ENCODE assay signal across 11 cellular contexts in the genomic region with DNA sequence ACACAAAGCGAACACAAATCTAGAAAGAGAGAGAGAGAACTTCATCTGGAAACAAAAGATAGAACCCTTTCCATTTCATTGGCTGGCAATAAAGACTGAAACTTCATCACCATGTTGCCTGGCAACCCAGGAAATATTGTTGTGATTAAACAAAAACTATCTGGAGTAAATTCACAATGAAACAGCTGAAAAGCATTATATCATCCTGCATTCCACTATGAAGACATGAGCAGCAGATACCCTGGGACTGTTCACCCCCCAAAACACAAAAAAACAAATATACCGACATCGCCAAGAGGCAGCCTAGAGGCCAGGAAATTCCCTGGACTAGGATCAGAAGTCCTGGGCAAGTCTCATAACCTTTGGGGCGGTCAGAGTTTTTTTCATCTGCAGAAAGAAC.
DNase-seq lines count a peak whose midpoint lies in the region; ATAC-seq and TF ChIP-seq lines count a peak whose summit lies in the region.
"Had no signal": no experiment of that assay in that cellular context is flagged by ENCODE, and none has a peak within 500 bp of the region (broad histone marks: within the 10 kb centered on the region; RNA-seq: fewer than 3 reads in every experiment).

No MANE protein-coding gene starts in this region.

- no peak overlapping the region for H2AFZ ChIP-seq in SK-N-SH (ENCODE audit: low read depth)
- no peak overlapping the region for H2AFZ ChIP-seq in hepatocyte

- H3K4me2 ChIP-seq in SK-N-SH (no peak overlapping the region), hepatocyte (no peak overlapping the region)

- H3K9me2 ChIP-seq in SK-N-SH (no peaks in the 10 kb centered on the region), hepatocyte (replicated peaks; ENCODE audit: insufficient read depth) (no peaks in the 10 kb centered on the region)

- TF ChIP-seq RAD21 in SK-N-SH (IDR thresholded peaks at IDR 0.05; ENCODE audit: low read length): no peak

- no peaks in the 10 kb centered on the region for H3K36me3 ChIP-seq in SK-N-SH (replicated peaks in 1 of 2; ENCODE audit: control insufficient read depth in 1 of 2, insufficient read depth in 2 of 2, low read length in 1 of 2)
- H3K36me3 ChIP-seq in lung (ENCODE audit: control insufficient read depth in 2 of 2, insufficient read depth in 2 of 2, low read length in 2 of 2): no peaks in the 10 kb centered on the region
- no peaks in the 10 kb centered on the region for H3K36me3 ChIP-seq in thoracic aorta
- H3K36me3 ChIP-seq in hepatocyte (replicated peaks; ENCODE audit: insufficient read depth, low read depth): no peaks in the 10 kb centered on the region
- H3K36me3 ChIP-seq: ascending aorta, right lobe of liver had no signal

- TF ChIP-seq CTCF in SK-N-SH (IDR thresholded peaks at IDR 0.05): no peak
- TF ChIP-seq CTCF in coronary artery (IDR thresholded peaks at IDR 0.05): no peak
- TF ChIP-seq CTCF in lung (IDR thresholded peaks at IDR 0.05; ENCODE audit: control extremely low read depth, extremely low read depth): no peak
- no peak for TF ChIP-seq CTCF in thoracic aorta (IDR thresholded peaks at IDR 0.05)
- no peak for TF ChIP-seq CTCF in hepatocyte (IDR thresholded peaks at IDR 0.05; ENCODE audit: poor library complexity)

- H3K4me3 ChIP-seq in SK-N-SH (ENCODE audit: low read depth in 2 of 2, low read length in 1 of 2) (no peak overlapping the region), coronary artery (peak overlapping the region; percentile 26), lung (no peak overlapping the region), thoracic aorta (no peak overlapping the region), hepatocyte (no peak overlapping the region)
- H3K4me3 ChIP-seq: ascending aorta, right lobe of liver had no signal

- H4K20me1 ChIP-seq in SK-N-SH (ENCODE audit: insufficient read depth) (no peaks in the 10 kb centered on the region), hepatocyte (ENCODE audit: insufficient read depth, poor library complexity, severe bottlenecking) (no peaks in the 10 kb centered on the region)

- H3K27me3 ChIP-seq in SK-N-SH (ENCODE audit: insufficient read depth): no peaks in the 10 kb centered on the region
- H3K27me3 ChIP-seq in lung (ENCODE audit: control insufficient read depth, insufficient read depth): no peaks in the 10 kb centered on the region
- H3K27me3 ChIP-seq in thoracic aorta (replicated peaks; ENCODE audit: insufficient read depth): no peaks in the 10 kb centered on the region
- H3K27me3 ChIP-seq in hepatocyte: no peaks in the 10 kb centered on the region
- H3K27me3 ChIP-seq: ascending aorta, right lobe of liver had no signal

- H3K4me1 ChIP-seq in SK-N-SH (ENCODE audit: control insufficient read depth in 1 of 2, insufficient read depth in 2 of 2, low read depth in 1 of 2, low read length in 1 of 2) (peaks cover 0 to 16% of the 10 kb centered on the region in 2 experiments; a peak in 1 of 4 replicates), lung (ENCODE audit: control insufficient read depth in 2 of 2, insufficient read depth in 2 of 2, low read length in 2 of 2) (peaks cover 0 to 7% of the 10 kb centered on the region in 2 donors), thoracic aorta (ENCODE audit: control insufficient read depth in 1 of 2, low read depth in 2 of 2) (peaks cover 0 to 22% of the 10 kb centered on the region in 2 donors), hepatocyte (ENCODE audit: insufficient read depth) (peaks cover 6% of the 10 kb centered on the region)

- POLR2A ChIA-PET in SK-N-SH (lab: Yijun Ruan, JAX): no interaction called here

- H3F3A ChIP-seq in SK-N-SH (replicated peaks; ENCODE audit: insufficient read depth): peaks cover 11% of the 10 kb centered on the region

- H3K9ac ChIP-seq in SK-N-SH: no peak overlapping the region

- H3K9me3 ChIP-seq in SK-N-SH (no peaks in the 10 kb centered on the region), lung (ENCODE audit: control insufficient read depth in 2 of 2, insufficient read depth in 1 of 2, low read length in 1 of 2) (no peaks in the 10 kb centered on the region), thoracic aorta (no peaks in the 10 kb centered on the region), hepatocyte (ENCODE audit: low read depth) (no peaks in the 10 kb centered on the region)
- H3K9me3 ChIP-seq: ascending aorta, right lobe of liver had no signal

- 68% methylated on average over 4 of the region's 4 CpGs for WGBS in SK-N-SH (ENCODE audit: low lambda C conversion rate)
- WGBS in lung, 2 donors: 60 to 76% methylated on average over 4 of the region's 4 CpGs
- WGBS in hepatocyte (ENCODE audit: low lambda C conversion rate, missing lambda C conversion rate): 92% methylated on average over 4 of the region's 4 CpGs

- DNase-seq in SK-N-SH (no peak), coronary artery (ENCODE audit: low spot score) (no peak), lung (ENCODE audit: low spot score) (no peak), thoracic aorta (ENCODE audit: low spot score) (no peak), hepatocyte (ENCODE audit: low spot score) (no peak)
- DNase-seq: activated CD4-positive, alpha-beta T cell treated with anti-CD3 and anti-CD28 coated beads for 1 hour; right lobe of liver had no signal

- TF ChIP-seq EP300 in SK-N-SH (IDR thresholded peaks at IDR 0.05; ENCODE audit: borderline replicate concordance in 1 of 2, low read depth in 1 of 2, low read length in 1 of 2): no peak

- CTCF ChIA-PET in SK-N-SH (lab: Yijun Ruan, JAX): interaction anchor here (1.4 kb wide), 1 partner anchor 14 kb away, joined by 3 read pairs; no protein-coding TSS in a partner anchor

- peak overlapping the region in 1 of 2 experiments; percentile 53; a peak in 1 of 4 replicates for H3K27ac ChIP-seq in SK-N-SH (ENCODE audit: low read depth in 2 of 2, low read length in 1 of 2)
- peak overlapping the region; percentile 24 to 71 for H3K27ac ChIP-seq in coronary artery
- H3K27ac ChIP-seq in lung (ENCODE audit: low read depth in 1 of 2, low read length in 1 of 2): peak overlapping the region; percentile 14 to 53
- H3K27ac ChIP-seq in thoracic aorta: peak overlapping the region in 1 of 2 donors; percentile 32
- no peak overlapping the region for H3K27ac ChIP-seq in hepatocyte

- H3K79me2 ChIP-seq in SK-N-SH (ENCODE audit: insufficient read depth) (no peaks in the 10 kb centered on the region), hepatocyte (no peaks in the 10 kb centered on the region)

- ATAC-seq in SK-N-SH treated with all-trans-retinoic acid at 6 μM for 48 hours (peak; percentile 72), lung (ENCODE audit: insufficient read depth, low FRiP score) (peak; percentile 34), thoracic aorta (ENCODE audit: insufficient number of reproducible peaks, low FRiP score, low read depth) (peak; percentile 46), HG03108 (IDR thresholded peaks at IDR 0.05; ENCODE audit: unreplicated experiment) (no peak), HG03571 (IDR thresholded peaks at IDR 0.05; ENCODE audit: unreplicated experiment) (no peak)

TF ChIP-seq in SK-N-SH treated with all-trans-retinoic acid at 6 μM for 48 hours, 23 proteins besides CTCF, POLR2A, EP300 and RAD21 (continues in another document):
- TF ChIP-seq CREB5 (CRISPR knock-in tag; IDR thresholded peaks at IDR 0.05; ENCODE audit: low read depth) (no peak), PPARA (CRISPR knock-in tag; IDR thresholded peaks at IDR 0.05; ENCODE audit: borderline replicate concordance) (no peak)

TF ChIP-seq in SK-N-SH, 30 proteins besides CTCF, POLR2A, EP300 and RAD21 (continues in another document):
- TF ChIP-seq MXI1 (IDR thresholded peaks at IDR 0.05; ENCODE audit: low read depth, low read length) (no peak), TCF12 (IDR thresholded peaks at IDR 0.05) (no peak), IRF3 (IDR thresholded peaks at IDR 0.05; ENCODE audit: low read depth, low read length) (no peak), YY1 (IDR thresholded peaks at IDR 0.05; ENCODE audit: low read depth) (no peak), TAF1 (IDR thresholded peaks at IDR 0.05; ENCODE audit: borderline replicate concordance, low read depth, low read length) (no peak), MEF2A (IDR thresholded peaks at IDR 0.05; ENCODE audit: borderline replicate concordance, low read depth) (no peak), ELF1 (IDR thresholded peaks at IDR 0.05) (no peak), EZH2phosphoT487 (IDR thresholded peaks at IDR 0.05; ENCODE audit: borderline replicate concordance, low read depth) (no peak), REST (IDR thresholded peaks at IDR 0.05; ENCODE audit: low read depth, low read length) (no peak), RFX5 (IDR thresholded peaks at IDR 0.05; ENCODE audit: low read length) (no peak)

Comparison
In these comparisons a context has a peak if more than half of its experiments do, and no peak if none do; other contexts are left out.
1. ATAC-seq: peak in SK-N-SH treated with all-trans-retinoic acid at 6 μM for 48 hours (single experiment), lung (single experiment) and thoracic aorta (single experiment); none in HG03108 (single experiment) and HG03571 (single experiment).